Comparison of ENCODE assay signal across 16 cellular contexts in genomic region chr2:112077814-112078213, GRCh38. TPM values are rescaled to one million over a fixed set of nuclear protein-coding genes. Genes with fewer than 3 reads are reported as not detected.
DNase-seq lines count a peak whose midpoint lies in the region; ATAC-seq and TF ChIP-seq lines count a peak whose summit lies in the region.
"Had no signal": no experiment of that assay in that cellular context is flagged by ENCODE, and none has a peak within 500 bp of the region (broad histone marks: within the 10 kb centered on the region; RNA-seq: fewer than 3 reads in every experiment).

No MANE protein-coding gene starts in this region.

- peak overlapping the region; percentile 83 for H3K27ac Mint-ChIP-seq in activated T-helper 17 cell treated with anti-CD3 and anti-CD28 coated beads, Interleukin-2, amount 50 U/mL, for 72 hours
- no peak overlapping the region for H3K27ac Mint-ChIP-seq in mesothelial cell of epicardium
- H3K27ac Mint-ChIP-seq: nephron had no signal

- H3K27me3 Mint-ChIP-seq in activated T-helper 17 cell treated with anti-CD3 and anti-CD28 coated beads, Interleukin-2, amount 50 U/mL, for 72 hours, result no peaks in the 10 kb centered on the region
- H3K27me3 Mint-ChIP-seq in mesothelial cell of epicardium (ENCODE audit: low read depth), result no peaks in the 10 kb centered on the region
- H3K27me3 Mint-ChIP-seq: CD4-positive, CD25-positive, alpha-beta regulatory T cell had no signal

- peaks cover 35% of the 10 kb centered on the region for H3K4me1 Mint-ChIP-seq in activated T-helper 17 cell treated with anti-CD3 and anti-CD28 coated beads, Interleukin-2, amount 50 U/mL, for 72 hours
- H3K4me1 Mint-ChIP-seq in mesothelial cell of epicardium, result peaks cover 16% of the 10 kb centered on the region

- peaks cover 93% of the 10 kb centered on the region for H3K36me3 Mint-ChIP-seq in activated T-helper 17 cell treated with anti-CD3 and anti-CD28 coated beads, Interleukin-2, amount 50 U/mL, for 72 hours (ENCODE audit: low read depth)
- H3K36me3 Mint-ChIP-seq in mesothelial cell of epicardium, result peaks cover 61% of the 10 kb centered on the region

- ATAC-seq in activated T-helper 17 cell treated with anti-CD3 and anti-CD28 coated beads, Interleukin-2, amount 50 U/mL, for 72 hours (replicated peaks), result peak; percentile 39
- ATAC-seq: A549, lower lobe of right lung had no signal

- H3K4me3 Mint-ChIP-seq in activated T-helper 17 cell treated with anti-CD3 and anti-CD28 coated beads, Interleukin-2, amount 50 U/mL, for 72 hours, result no peak overlapping the region
- H3K4me3 Mint-ChIP-seq in mesothelial cell of epicardium, result no peak overlapping the region
- H3K4me3 Mint-ChIP-seq: CD4-positive, CD25-positive, alpha-beta regulatory T cell; nephron had no signal

- H3K9me3 Mint-ChIP-seq in activated T-helper 17 cell treated with anti-CD3 and anti-CD28 coated beads, Interleukin-2, amount 50 U/mL, for 72 hours, result no peaks in the 10 kb centered on the region
- peaks cover 20% of the 10 kb centered on the region for H3K9me3 Mint-ChIP-seq in mesothelial cell of epicardium

- no peak for TF ChIP-seq CTCF in mesothelial cell of epicardium (IDR thresholded peaks at IDR 0.05; ENCODE audit: unreplicated experiment)

- peak; percentile 38 for DNase-seq in NCI-H2171 treated with DMSO at 0.1 percent for 48 hours (lab: John Stamatoyannopoulos, UW)
- DNase-seq in NCI-H2171 (lab: John Stamatoyannopoulos, UW), result no peak
- DNase-seq in HT1080 (ENCODE audit: low read depth), result peak; percentile 7
- DNase-seq in left kidney (ENCODE audit: low read depth, low spot score), result peak; percentile 9
- no peak for DNase-seq in mesothelial cell of epicardium (ENCODE audit: low spot score in 2 of 2, unreplicated experiment in 2 of 2)
- no peak for DNase-seq in KG1 (lab: John Stamatoyannopoulos, UW)
- no peak for DNase-seq in activated CD4-positive, CD25-positive, alpha-beta regulatory T cell (lab: John Stamatoyannopoulos, UW)
- DNase-seq: activated effector memory CD4-positive, alpha-beta T cell treated with anti-CD3 and anti-CD28 coated beads, Interleukin-2, amount 50 U/mL, for 16 hours; anterior cingulate cortex; CD4-positive, CD25-positive, alpha-beta regulatory T cell; lower lobe of right lung; NCI-H2029; stimulated activated CD4-positive, alpha-beta T cell treated with anti-CD3 and anti-CD28 coated beads, Interleukin-12 subunit alpha, Interleukin-12 subunit beta, amount 100 ng/mL, for 4 hours had no signal

RNA-seq across cellular contexts. Expression of gene TMEM87B, which starts 22.7 kb away (rescaled TPM):
- 11.7 and 15.4 TPM in 2 replicates for total RNA-seq in HT1080 (2014; rRNA removed; shearing (Covaris generic))
- polyA plus RNA-seq in HT1080 (2015; cell fraction: cytosol; rRNA removed), result 12.5 and 16.3 TPM in 2 replicates
- polyA plus RNA-seq in HT1080 (2015; cell fraction: nucleus; rRNA removed), result 39.5 and 42.6 TPM in 2 replicates
- total RNA-seq in activated T-helper 17 cell treated with anti-CD3 and anti-CD28 coated beads, Interleukin-2, amount 50 U/mL, for 72 hours, result 10 to 100 TPM; 19.9 to 27.7 TPM
- 19.4 to 22.8 TPM (median 20.0 TPM) in 3 replicates for total RNA-seq in mesothelial cell of epicardium

Comparison
In these comparisons a context has a peak if more than half of its experiments do, and no peak if none do; other contexts are left out.
1. DNase-seq: peak in NCI-H2171 treated with DMSO at 0.1 percent for 48 hours (single experiment), HT1080 (single experiment) and left kidney (single experiment); none in NCI-H2171 (single experiment), mesothelial cell of epicardium (0 of 2), KG1 (single experiment) and activated CD4-positive, CD25-positive, alpha-beta regulatory T cell (0 of 4).